In the genomic region with DNA sequence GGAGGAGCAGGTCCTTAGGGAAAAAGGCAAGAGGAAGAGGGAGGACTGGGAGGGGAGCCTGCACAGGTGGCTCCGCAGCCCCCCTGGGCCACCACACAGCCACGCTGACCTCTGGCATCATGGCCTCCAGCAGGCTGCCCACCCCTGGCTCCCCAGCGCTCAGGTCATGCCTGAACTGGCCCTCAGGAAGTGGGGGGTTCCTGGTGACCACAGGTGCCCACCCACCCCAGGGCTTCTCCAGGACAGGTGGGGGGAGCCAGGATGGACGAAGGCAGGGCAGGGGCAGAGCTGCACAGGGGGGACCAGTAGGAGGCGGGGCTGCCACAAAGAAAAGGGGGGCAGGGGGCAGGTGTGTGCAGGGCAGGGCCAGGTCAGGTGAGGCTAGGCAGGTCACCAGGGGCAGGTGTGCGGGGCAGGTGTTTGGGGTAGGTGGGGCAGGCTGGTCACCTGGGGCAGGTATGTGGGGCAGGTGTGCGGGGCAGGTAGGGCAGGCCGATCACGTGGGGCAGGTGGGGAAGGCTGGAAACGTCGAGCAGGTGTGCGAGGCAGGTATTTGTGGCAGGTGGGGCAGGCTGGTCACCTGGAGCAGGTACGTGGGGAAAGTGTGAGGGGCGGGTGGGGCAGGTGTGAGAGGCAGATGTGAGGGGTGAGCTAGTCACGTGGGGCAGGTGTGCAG, we compare ENCODE assay signal across 9 cellular contexts. TPM values are rescaled to one million over a fixed set of nuclear protein-coding genes. Genes with fewer than 3 reads are reported as not detected.
DNase-seq lines count a peak whose midpoint lies in the region; ATAC-seq, FAIRE-seq and TF ChIP-seq lines count a peak whose summit lies in the region.
"Had no signal": no experiment of that assay in that cellular context is flagged by ENCODE, and none has a peak within 500 bp of the region (broad histone marks: within the 10 kb centered on the region; RNA-seq: fewer than 3 reads in every experiment).

No MANE protein-coding gene starts in this region.

- TF ChIP-seq EP300 in A549 (IDR thresholded peaks at IDR 0.05): no peak

- H3K36me3 ChIP-seq in HAP-1 (replicated peaks): peaks cover 17% of the 10 kb centered on the region

- in situ Hi-C loops in HAP-1 (cut with MboI; ENCODE audit: low sequenced_read_pairs): no loop called here

- H3K27ac Mint-ChIP-seq in activated naive CD8-positive, alpha-beta T cell: peak overlapping the region; percentile 86
- H3K27ac Mint-ChIP-seq in memory B cell: peak overlapping the region; percentile 68

- TF ChIP-seq CTCF in A549 (IDR thresholded peaks at IDR 0.05): no peak

- no peak for TF ChIP-seq POLR2A in A549 (IDR thresholded peaks at IDR 0.05; ENCODE audit: low read length)

- H3K4me1 Mint-ChIP-seq in activated naive CD8-positive, alpha-beta T cell (ENCODE audit: low read depth): peaks cover 54% of the 10 kb centered on the region
- peaks cover 29% of the 10 kb centered on the region for H3K4me1 Mint-ChIP-seq in memory B cell

- CTCF ChIA-PET in A549 (lab: Yijun Ruan, JAX): interaction anchor here (0.9 to 26.0 kb wide), 3 partner anchors 11 to 31 kb away, joined by 3 to 599 read pairs (median 44); partner anchors contain the start of gene EPS8L2

- H3K4me3 ChIP-seq in A549 (peak overlapping the region; percentile 81), HAP-1 (peak overlapping the region; percentile 92)

- H3K4me2 ChIP-seq in A549: peak overlapping the region; percentile 93

- H3K27ac ChIP-seq in A549: peak overlapping the region; percentile 95 to 98

- WGBS in A549 (ENCODE audit: missing lambda C conversion rate): 75% methylated on average over 9 of the region's 15 CpGs

- peaks cover 2% of the 10 kb centered on the region for H3K36me3 Mint-ChIP-seq in activated naive CD8-positive, alpha-beta T cell
- H3K36me3 Mint-ChIP-seq in memory B cell: peaks cover 3% of the 10 kb centered on the region

- no peaks in the 10 kb centered on the region for H3K9me3 ChIP-seq in A549
- no peaks in the 10 kb centered on the region for H3K9me3 ChIP-seq in HAP-1
- H3K9me3 ChIP-seq: adrenal gland had no signal

- H3K4me1 ChIP-seq in A549: peaks cover 51% of the 10 kb centered on the region
- peaks cover 6% of the 10 kb centered on the region for H3K4me1 ChIP-seq in HAP-1

- ATAC-seq in A549 (no peak), memory B cell (ENCODE audit: low read depth) (no peak), HG02885 (IDR thresholded peaks at IDR 0.05; ENCODE audit: poor library complexity, unreplicated experiment) (no peak), GM18873 (IDR thresholded peaks at IDR 0.05; ENCODE audit: low FRiP score, unreplicated experiment) (no peak)

- no peaks in the 10 kb centered on the region for H3K9me3 Mint-ChIP-seq in activated naive CD8-positive, alpha-beta T cell (ENCODE audit: low read depth)
- H3K9me3 Mint-ChIP-seq in memory B cell: no peaks in the 10 kb centered on the region

- no peaks in the 10 kb centered on the region for H3K27me3 Mint-ChIP-seq in activated naive CD8-positive, alpha-beta T cell
- no peaks in the 10 kb centered on the region for H3K27me3 Mint-ChIP-seq in memory B cell

- peak overlapping the region; percentile 86 for H3K4me3 Mint-ChIP-seq in activated naive CD8-positive, alpha-beta T cell
- H3K4me3 Mint-ChIP-seq in memory B cell: peak overlapping the region; percentile 83

- POLR2A ChIA-PET in A549 (lab: Yijun Ruan, JAX): interaction anchor here (2.3 kb wide), 1 partner anchor 33 kb away, joined by 14 read pairs; no protein-coding TSS in a partner anchor

- H3K27me3 ChIP-seq in HAP-1 (ENCODE audit: low read depth): no peaks in the 10 kb centered on the region
- H3K27me3 ChIP-seq: adrenal gland had no signal

- DNase-seq in A549 (ENCODE audit: low read depth in 1 of 2, low spot score in 1 of 2): no peak
- no peak for DNase-seq in HAP-1 (ENCODE audit: low spot score in 2 of 2)
- DNase-seq in memory B cell (ENCODE audit: low spot score in 2 of 2): peak in 1 of 2 donors; percentile 16
- no peak for DNase-seq in effector CD4-positive, alpha-beta T cell
- no peak for DNase-seq in activated CD4-positive, alpha-beta T cell treated with anti-CD3 and anti-CD28 coated beads for 4 hours

- no peak for FAIRE-seq in A549 (lab: Jason Lieb, UNC)

- TF ChIP-seq RAD21 in A549 (conservative IDR thresholded peaks at IDR 0.05 in 1 of 2, IDR thresholded peaks at IDR 0.05 in 1 of 2): no peak

TF ChIP-seq in A549, 52 proteins besides CTCF, POLR2A, EP300 and RAD21:
- TF ChIP-seq ESRRA (IDR thresholded peaks at IDR 0.05; ENCODE audit: borderline replicate concordance, low read length): no peak
- TF ChIP-seq SREBF2 (IDR thresholded peaks at IDR 0.05): no peak
- no peak for TF ChIP-seq TFCP2L1 (CRISPR knock-in tag; IDR thresholded peaks at IDR 0.05)
- TF ChIP-seq NR3C1 (IDR thresholded peaks at IDR 0.05): no peak
- no peak for TF ChIP-seq FOXS1 (CRISPR knock-in tag; IDR thresholded peaks at IDR 0.05)
- TF ChIP-seq, protein P1, sequence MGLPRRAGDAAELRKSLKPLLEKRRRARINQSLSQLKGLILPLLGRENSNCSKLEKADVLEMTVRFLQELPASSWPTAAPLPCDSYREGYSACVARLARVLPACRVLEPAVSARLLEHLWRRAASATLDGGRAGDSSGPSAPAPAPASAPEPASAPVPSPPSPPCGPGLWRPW (IDR thresholded peaks at IDR 0.05): no peak

RNA-seq across cellular contexts. Expression of gene DEAF1, which starts 1.0 kb away (rescaled TPM):
- 16.0 and 17.3 TPM in 2 replicates for polyA plus RNA-seq in A549 (2011; rRNA removed)
- 37.1 and 40.4 TPM in 2 replicates for polyA plus RNA-seq in A549 (2012; cell fraction: cytosol; rRNA removed)
- polyA plus RNA-seq in A549 (2012; cell fraction: nucleus; rRNA removed): 54.3 and 74.9 TPM in 2 replicates
- polyA plus RNA-seq in A549 (2017; fragmentation: RNase III; extraction: RNeasy Plus Mini Kit Qiagen cat#74134 plus additional on column Dnase treatment): 23.5 to 25.8 TPM (median 24.0 TPM) in 3 replicates
- 17.0 and 19.7 TPM in 2 replicates for polyA minus RNA-seq in A549 (2011; rRNA and poly(A)+ RNA removed)

RNA-seq across cellular contexts. Expression of gene TMEM80, which starts 1.6 kb away (rescaled TPM):
- 15.1 and 15.2 TPM in 2 replicates for polyA plus RNA-seq in A549 (2011; rRNA removed)
- polyA plus RNA-seq in A549 (2012; cell fraction: cytosol; rRNA removed): 14.8 and 17.8 TPM in 2 replicates
- polyA plus RNA-seq in A549 (2012; cell fraction: nucleus; rRNA removed): 26.2 and 27.0 TPM in 2 replicates
- 10.2 to 11.2 TPM (median 10.8 TPM) in 3 replicates for polyA plus RNA-seq in A549 (2017; fragmentation: RNase III; extraction: RNeasy Plus Mini Kit Qiagen cat#74134 plus additional on column Dnase treatment)
- polyA minus RNA-seq in A549 (2011; rRNA and poly(A)+ RNA removed): 4.3 and 6.7 TPM in 2 replicates

RNA-seq across cellular contexts. Expression of gene EPS8L2, which starts 12.0 kb away (rescaled TPM):
- polyA plus RNA-seq in A549 (2011; rRNA removed): 60.7 and 69.9 TPM in 2 replicates
- 99.7 and 117 TPM in 2 replicates for polyA plus RNA-seq in A549 (2012; cell fraction: cytosol; rRNA removed)
- 612 and 775 TPM in 2 replicates for polyA plus RNA-seq in A549 (2012; cell fraction: nucleus; rRNA removed)
- 144 to 163 TPM (median 154 TPM) in 3 replicates for polyA plus RNA-seq in A549 (2017; fragmentation: RNase III; extraction: RNeasy Plus Mini Kit Qiagen cat#74134 plus additional on column Dnase treatment)
- polyA minus RNA-seq in A549 (2011; rRNA and poly(A)+ RNA removed): 56.6 and 63.8 TPM in 2 replicates

RNA-seq across cellular contexts. Expression of gene TALDO1, which starts 53.2 kb away (rescaled TPM):
- 287 and 296 TPM in 2 replicates for polyA plus RNA-seq in A549 (2011; rRNA removed)
- 443 and 463 TPM in 2 replicates for polyA plus RNA-seq in A549 (2012; cell fraction: cytosol; rRNA removed)
- 406 and 442 TPM in 2 replicates for polyA plus RNA-seq in A549 (2012; cell fraction: nucleus; rRNA removed)
- polyA plus RNA-seq in A549 (2017; fragmentation: RNase III; extraction: RNeasy Plus Mini Kit Qiagen cat#74134 plus additional on column Dnase treatment): 386 to 392 TPM (median 391 TPM) in 3 replicates
- 132 and 159 TPM in 2 replicates for polyA minus RNA-seq in A549 (2011; rRNA and poly(A)+ RNA removed)

RNA-seq across cellular contexts. Expression of gene DRD4, which starts 57.0 kb away (rescaled TPM):
- not detected in 2 replicates for polyA plus RNA-seq in A549 (2011; rRNA removed)
- polyA plus RNA-seq in A549 (2012; cell fraction: cytosol; rRNA removed): 0.09 and 0.13 TPM in 2 replicates
- 1.2 and 2.3 TPM in 2 replicates for polyA plus RNA-seq in A549 (2012; cell fraction: nucleus; rRNA removed)
- 0.07 to 0.17 TPM in 2 of 3 replicates, not detected in the other for polyA plus RNA-seq in A549 (2017; fragmentation: RNase III; extraction: RNeasy Plus Mini Kit Qiagen cat#74134 plus additional on column Dnase treatment)
- not detected in 2 replicates for polyA minus RNA-seq in A549 (2011; rRNA and poly(A)+ RNA removed)
